Comparison of ENCODE assay signal across 8 cellular contexts in the genomic region with DNA sequence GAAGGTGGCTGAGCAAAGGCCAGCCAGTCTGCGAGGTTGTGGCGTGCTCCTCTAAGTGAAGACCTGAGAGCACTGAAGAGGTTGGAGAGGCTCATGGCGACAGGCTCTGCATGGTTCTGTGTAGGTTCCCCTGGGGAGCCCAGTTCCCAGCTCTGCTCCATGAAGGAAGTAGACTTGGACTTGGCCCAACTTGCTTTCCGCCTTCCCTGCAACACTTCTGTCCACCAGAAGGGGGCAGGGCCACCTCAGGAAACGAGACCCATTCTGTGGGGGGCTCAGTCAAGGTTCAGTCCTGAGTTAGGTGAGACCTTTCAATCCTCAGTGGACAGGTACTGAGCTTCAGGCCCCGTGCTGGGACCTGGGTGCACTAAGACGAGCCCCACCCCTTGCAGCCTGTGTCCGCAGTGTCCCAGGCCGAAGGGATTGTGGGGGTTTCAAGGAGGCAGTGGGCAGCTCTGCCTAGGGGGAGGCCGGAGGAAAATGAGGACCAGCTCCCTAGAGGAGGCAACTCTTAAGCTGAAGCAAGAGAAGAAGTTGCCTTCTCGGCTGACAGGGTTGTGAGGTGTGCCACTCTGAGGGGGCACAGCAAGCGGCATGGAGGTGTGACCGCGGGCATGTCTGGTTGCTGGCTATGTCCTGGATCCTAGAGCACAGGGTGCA. TPM values are rescaled to one million over a fixed set of nuclear protein-coding genes. Genes with fewer than 3 reads are reported as not detected.
DNase-seq lines count a peak whose midpoint lies in the region; ATAC-seq, FAIRE-seq and TF ChIP-seq lines count a peak whose summit lies in the region.

No MANE protein-coding gene starts in this region.

- no peak overlapping the region for H3K4me3 ChIP-seq in NB4 (ENCODE audit: low read depth, low read length)

- TF ChIP-seq CTCF in NB4 (IDR thresholded peaks at IDR 0.05; ENCODE audit: low read depth, low read length) = peak; percentile 95
- TF ChIP-seq CTCF in osteocyte (IDR thresholded peaks at IDR 0.05) = peak; percentile 89

- no peak overlapping the region for H3K4me3 Mint-ChIP-seq in osteocyte (ENCODE audit: unreplicated experiment)

- H3K9me3 Mint-ChIP-seq in osteocyte (ENCODE audit: unreplicated experiment) = no peaks in the 10 kb centered on the region

- peak; percentile 50 for DNase-seq in activated CD4-positive, alpha-beta T cell treated with anti-CD3 and anti-CD28 coated beads for 48 hours
- DNase-seq in activated CD4-positive, alpha-beta T cell treated with anti-CD3 and anti-CD28 coated beads, Interleukin-2, amount 50 U/mL, for 4 hours = no peak
- peak; percentile 59 for DNase-seq in NB4 (ENCODE audit: low read depth)
- peak; percentile 31 for DNase-seq in activated T-cell treated with anti-CD3 and anti-CD28 coated beads, Interleukin-2, amount 50 U/mL, for 1 hour
- DNase-seq in frontal cortex (ENCODE audit: low spot score in 2 of 2) = peak; percentile 53 to 81
- DNase-seq in osteocyte (ENCODE audit: extremely low spot score, unreplicated experiment) = no peak

- H3K27ac Mint-ChIP-seq in osteocyte (ENCODE audit: unreplicated experiment) = no peak overlapping the region

- TF ChIP-seq POLR2A in NB4 (IDR thresholded peaks at IDR 0.05; ENCODE audit: extremely low read depth, insufficient read length) = no peak

- H3K27me3 Mint-ChIP-seq in osteocyte (ENCODE audit: unreplicated experiment) = peaks cover 28% of the 10 kb centered on the region

- FAIRE-seq in frontal cortex (lab: Jason Lieb, UNC) = no peak

- H3K4me1 Mint-ChIP-seq in osteocyte (ENCODE audit: unreplicated experiment) = no peaks in the 10 kb centered on the region

- no peaks in the 10 kb centered on the region for H3K36me3 Mint-ChIP-seq in osteocyte (ENCODE audit: unreplicated experiment)

- ATAC-seq in HG02981 (IDR thresholded peaks at IDR 0.05; ENCODE audit: unreplicated experiment) (no peak), GM18520 (IDR thresholded peaks at IDR 0.05; ENCODE audit: unreplicated experiment) (no peak)

RNA-seq across cellular contexts. Expression of a gene that starts 15.0 kb away (rescaled TPM):
- total RNA-seq in frontal cortex (12.2 TPM), osteocyte (36.6 and 40.9 TPM in 2 replicates)

Comparison
In these comparisons a context has a peak if more than half of its experiments do, and no peak if none do; other contexts are left out.
1. DNase-seq: peak in activated CD4-positive, alpha-beta T cell treated with anti-CD3 and anti-CD28 coated beads for 48 hours (single experiment), NB4 (single experiment), activated T-cell treated with anti-CD3 and anti-CD28 coated beads, Interleukin-2, amount 50 U/mL, for 1 hour (single experiment) and frontal cortex (2 of 2); none in activated CD4-positive, alpha-beta T cell treated with anti-CD3 and anti-CD28 coated beads, Interleukin-2, amount 50 U/mL, for 4 hours (0 of 2) and osteocyte (single experiment).